ENCODE assay signal across 11 cellular contexts in the genomic region with DNA sequence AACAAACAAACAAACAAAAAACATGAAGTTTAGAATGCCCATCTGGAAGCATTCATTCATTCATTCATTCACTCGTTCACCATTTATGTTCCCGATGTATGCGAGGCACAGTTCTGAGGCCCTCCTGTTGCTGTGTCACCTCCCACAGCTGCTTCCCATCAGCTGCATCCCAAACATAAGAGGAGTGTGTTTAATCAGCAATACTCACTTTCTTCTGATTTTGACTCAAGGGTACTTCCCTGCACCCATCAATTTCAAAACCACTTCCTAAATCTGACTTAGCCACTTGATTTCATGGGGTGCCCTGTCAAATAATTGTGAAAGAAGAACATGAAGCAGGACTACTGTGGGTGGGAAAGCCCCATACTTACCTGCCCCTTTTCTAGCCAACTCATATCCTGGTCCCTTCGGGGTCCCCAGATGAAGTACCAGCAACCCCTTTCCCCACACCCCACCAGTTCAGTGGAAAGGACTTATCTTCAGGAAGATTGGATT.
DNase-seq lines count a peak whose midpoint lies in the region; ATAC-seq and TF ChIP-seq lines count a peak whose summit lies in the region.
"Had no signal": no experiment of that assay in that cellular context is flagged by ENCODE, and none has a peak within 500 bp of the region (broad histone marks: within the 10 kb centered on the region; RNA-seq: fewer than 3 reads in every experiment).

No MANE protein-coding gene starts in this region.

- H3K4me3 Mint-ChIP-seq in activated T-helper 1 cell treated with anti-CD3 and anti-CD28 coated beads, Interleukin-12 subunit alpha, Interleukin-12 subunit beta, Interleukin-2, Interleukin-4 antibody, amounts not matched to agents 30 ng/mL and 10 ng/mL and 1 ng/mL, durations not matched to agents 14 hours and 24 hours and 36 hours: peak overlapping the region; percentile 45

- intact Hi-C loops in activated T-helper 1 cell treated with anti-CD3 and anti-CD28 coated beads, Interleukin-12 subunit alpha, Interleukin-12 subunit beta, Interleukin-2, Interleukin-4 antibody, amounts not matched to agents 30 ng/mL and 10 ng/mL and 1 ng/mL, durations not matched to agents 14 hours and 24 hours and 36 hours (cut with micrococcal nuclease): loop anchor here (1.0 to 10.0 kb wide), 10 partner anchors 46 to 957 kb away; a partner anchor contains a TSS
- intact Hi-C loops in PC-3 (cut with micrococcal nuclease) (no loop called here), body of pancreas (cut with DNase I) (no loop called here)

- peak; percentile 78 for DNase-seq in GM06990 (ENCODE audit: extremely low read depth, insufficient read length)
- peak; percentile 29 for DNase-seq in activated T-helper 1 cell treated with anti-CD3 and anti-CD28 coated beads, Interleukin-12 subunit alpha, Interleukin-12 subunit beta, Interleukin-2, Interleukin-4 antibody, amounts not matched to agents 30 ng/mL and 10 ng/mL and 1 ng/mL, durations not matched to agents 14 hours and 24 hours and 36 hours (ENCODE audit: low spot score)
- no peak for DNase-seq in PC-3
- no peak for DNase-seq in DMS79 treated with DMSO at 0.1 percent for 48 hours (lab: John Stamatoyannopoulos, UW)
- no peak for DNase-seq in body of pancreas
- no peak for DNase-seq in DMS53 treated with DMSO at 0.1 percent for 48 hours (lab: John Stamatoyannopoulos, UW; ENCODE audit: unreplicated experiment)
- DNase-seq: DMS79, right lobe of liver had no signal

- H3K4me3 ChIP-seq in GM06990 (replicated peaks; ENCODE audit: low read depth, low read length) (peak overlapping the region; percentile 48; the same call in 1 of the 2 replicates), PC-3 (ENCODE audit: low read length) (no peak overlapping the region), body of pancreas (no peak overlapping the region)
- H3K4me3 ChIP-seq: right lobe of liver had no signal

- TF ChIP-seq CTCF in GM06990 (IDR thresholded peaks at IDR 0.05; ENCODE audit: insufficient read depth, low read length, poor library complexity, severe bottlenecking) (no peak), PC-3 (conservative IDR thresholded peaks at IDR 0.05; ENCODE audit: low read depth, low read length) (no peak), body of pancreas (IDR thresholded peaks at IDR 0.05) (no peak)

- H3K9me2 ChIP-seq in PC-3 (replicated peaks; ENCODE audit: low read length): no peaks in the 10 kb centered on the region

- no TSS peak for BruUV-seq in PC-3 (replicated peaks; lab: Mats Ljungman, UMichigan)

- peaks cover 44% of the 10 kb centered on the region for H3K27me3 Mint-ChIP-seq in activated T-helper 1 cell treated with anti-CD3 and anti-CD28 coated beads, Interleukin-12 subunit alpha, Interleukin-12 subunit beta, Interleukin-2, Interleukin-4 antibody, amounts not matched to agents 30 ng/mL and 10 ng/mL and 1 ng/mL, durations not matched to agents 14 hours and 24 hours and 36 hours (ENCODE audit: insufficient read depth)

- CTCF ChIA-PET in PC-3 (lab: Charles Lee): no interaction called here

- H3K4me1 ChIP-seq in PC-3 (ENCODE audit: insufficient read depth, low read length) (peaks cover 36% of the 10 kb centered on the region), body of pancreas (no peaks in the 10 kb centered on the region)
- H3K4me1 ChIP-seq: right lobe of liver had no signal

- ATAC-seq in GM19043 (IDR thresholded peaks at IDR 0.05; ENCODE audit: low read depth, unreplicated experiment) (peak; percentile 27), HG03045 (IDR thresholded peaks at IDR 0.05; ENCODE audit: unreplicated experiment) (peak; percentile 42), PC-3 (no peak), body of pancreas (no peak)
- ATAC-seq: right lobe of liver had no signal

- no peaks in the 10 kb centered on the region for H3F3A ChIP-seq in PC-3 (ENCODE audit: low read length, unreplicated experiment)

- no peak overlapping the region for H3K4me2 ChIP-seq in PC-3 (ENCODE audit: low read length)

- H3K27me3 ChIP-seq in GM06990 (replicated peaks; ENCODE audit: control insufficient read depth, insufficient read depth, low read length) (no peaks in the 10 kb centered on the region), PC-3 (ENCODE audit: low read length) (no peaks in the 10 kb centered on the region), body of pancreas (no peaks in the 10 kb centered on the region)
- H3K27me3 ChIP-seq: right lobe of liver had no signal

- POLR2A ChIA-PET in PC-3 (lab: Charles Lee; ENCODE audit: unreplicated experiment): no interaction called here

- H4K20me1 ChIP-seq in PC-3 (ENCODE audit: low read length): no peaks in the 10 kb centered on the region

- TF ChIP-seq POLR2A in body of pancreas (IDR thresholded peaks at IDR 0.05): no peak

- H3K36me3 ChIP-seq in GM06990 (ENCODE audit: control insufficient read depth, insufficient read depth, low read length) (no peaks in the 10 kb centered on the region), PC-3 (ENCODE audit: low read depth, low read length) (no peaks in the 10 kb centered on the region), body of pancreas (replicated peaks in 1 of 2; ENCODE audit: insufficient read depth in 1 of 2, low read depth in 2 of 2) (no peaks in the 10 kb centered on the region)
- H3K36me3 ChIP-seq: right lobe of liver had no signal

- WGBS in body of pancreas, 2 donors: 60 to 71% methylated on average over 4 of the region's 4 CpGs

- peak overlapping the region; percentile 75 for H3K27ac Mint-ChIP-seq in activated T-helper 1 cell treated with anti-CD3 and anti-CD28 coated beads, Interleukin-12 subunit alpha, Interleukin-12 subunit beta, Interleukin-2, Interleukin-4 antibody, amounts not matched to agents 30 ng/mL and 10 ng/mL and 1 ng/mL, durations not matched to agents 14 hours and 24 hours and 36 hours

- H3K9me3 ChIP-seq in PC-3 (ENCODE audit: low read length) (no peaks in the 10 kb centered on the region), body of pancreas (no peaks in the 10 kb centered on the region)
- H3K9me3 ChIP-seq: right lobe of liver had no signal

- H3K36me3 Mint-ChIP-seq in activated T-helper 1 cell treated with anti-CD3 and anti-CD28 coated beads, Interleukin-12 subunit alpha, Interleukin-12 subunit beta, Interleukin-2, Interleukin-4 antibody, amounts not matched to agents 30 ng/mL and 10 ng/mL and 1 ng/mL, durations not matched to agents 14 hours and 24 hours and 36 hours (ENCODE audit: low read depth): peaks cover 3% of the 10 kb centered on the region

- no peak overlapping the region for H3K9ac ChIP-seq in PC-3 (ENCODE audit: low read length)

- H3K9me3 Mint-ChIP-seq in activated T-helper 1 cell treated with anti-CD3 and anti-CD28 coated beads, Interleukin-12 subunit alpha, Interleukin-12 subunit beta, Interleukin-2, Interleukin-4 antibody, amounts not matched to agents 30 ng/mL and 10 ng/mL and 1 ng/mL, durations not matched to agents 14 hours and 24 hours and 36 hours: peaks cover 16% of the 10 kb centered on the region

- no peaks in the 10 kb centered on the region for H3K79me2 ChIP-seq in PC-3 (ENCODE audit: low read length)

- no peak overlapping the region for H2AFZ ChIP-seq in PC-3 (ENCODE audit: low read length)

- H3K27ac ChIP-seq in PC-3 (ENCODE audit: low read length): no peak overlapping the region
- H3K27ac ChIP-seq in body of pancreas: no peak overlapping the region
- H3K27ac ChIP-seq: right lobe of liver, RWPE1 had no signal

- peaks cover 50% of the 10 kb centered on the region for H3K4me1 Mint-ChIP-seq in activated T-helper 1 cell treated with anti-CD3 and anti-CD28 coated beads, Interleukin-12 subunit alpha, Interleukin-12 subunit beta, Interleukin-2, Interleukin-4 antibody, amounts not matched to agents 30 ng/mL and 10 ng/mL and 1 ng/mL, durations not matched to agents 14 hours and 24 hours and 36 hours (ENCODE audit: low read depth)

Comparison
In these comparisons a context has a peak if more than half of its experiments do, and no peak if none do; other contexts are left out.
1. DNase-seq: peak in GM06990 (single experiment) and activated T-helper 1 cell treated with anti-CD3 and anti-CD28 coated beads, Interleukin-12 subunit alpha, Interleukin-12 subunit beta, Interleukin-2, Interleukin-4 antibody, amounts not matched to agents 30 ng/mL and 10 ng/mL and 1 ng/mL, durations not matched to agents 14 hours and 24 hours and 36 hours (single experiment); none in PC-3 (single experiment), DMS79 treated with DMSO at 0.1 percent for 48 hours (single experiment), body of pancreas (0 of 4) and DMS53 treated with DMSO at 0.1 percent for 48 hours (single experiment).
2. ATAC-seq: peak in GM19043 (single experiment) and HG03045 (single experiment); none in PC-3 (single experiment) and body of pancreas (single experiment).